In genomic region chrX:22135994-22136684, GRCh38 we compare ENCODE assay signal across 8 cellular contexts.
A peak's percentile ranks its signal among the peaks of the same experiment; 100 is the strongest.
DNase-seq lines count a peak whose midpoint lies in the region; ATAC-seq, FAIRE-seq and TF ChIP-seq lines count a peak whose summit lies in the region.

No MANE protein-coding gene starts in this region.

- TF ChIP-seq EP300 in gastroesophageal sphincter (IDR thresholded peaks at IDR 0.05) = no peak

- TF ChIP-seq CTCF in WERI-Rb-1 (IDR thresholded peaks at IDR 0.05; ENCODE audit: low read depth, low read length) = peak; percentile 53
- TF ChIP-seq CTCF in gastroesophageal sphincter (IDR thresholded peaks at IDR 0.05) = peak; percentile 44 to 83 (median 59)
- TF ChIP-seq CTCF in pancreas (IDR thresholded peaks at IDR 0.05) = peak; percentile 51 to 73 (median 60)

- TF ChIP-seq POLR2A in gastroesophageal sphincter (IDR thresholded peaks at IDR 0.05) = no peak

- in situ Hi-C loops in ACHN (cut with HindIII; ENCODE audit: low pct_ligation_motif_present, low pct_unique_long_range_greater_than_20kb, low sequenced_read_pairs) = no loop called here

- no peaks in the 10 kb centered on the region for H3K9me3 ChIP-seq in ES-I3 (ENCODE audit: control insufficient read depth, insufficient read depth, low read length)
- H3K9me3 ChIP-seq in WERI-Rb-1 (ENCODE audit: severe bottlenecking) = no peaks in the 10 kb centered on the region
- H3K9me3 ChIP-seq in gastroesophageal sphincter = no peaks in the 10 kb centered on the region
- H3K9me3 ChIP-seq in pancreas = no peaks in the 10 kb centered on the region

- DNase-seq in ACHN (peak; percentile 56), NCI-H1105 treated with DMSO at 0.1 percent for 48 hours (lab: John Stamatoyannopoulos, UW) (peak; percentile 54), WERI-Rb-1 (no peak), pancreas (peak in 3 of 6 donors; percentile 31 to 55 (median 33))

- H3K27me3 ChIP-seq in WERI-Rb-1 (ENCODE audit: insufficient read depth, low read depth, severe bottlenecking) = peaks cover 7% of the 10 kb centered on the region
- no peaks in the 10 kb centered on the region for H3K27me3 ChIP-seq in gastroesophageal sphincter
- H3K27me3 ChIP-seq in pancreas = peaks cover 0 to 3% (median 0%) of the 10 kb centered on the region in 4 donors

- H3K4me1 ChIP-seq in ES-I3 (ENCODE audit: insufficient read depth, low read length) (peaks cover 35% of the 10 kb centered on the region), gastroesophageal sphincter (peaks cover 0 to 28% (median 6%) of the 10 kb centered on the region in 3 donors), pancreas (peaks cover 0 to 3% (median 0%) of the 10 kb centered on the region in 3 donors)

- FAIRE-seq in pancreas (lab: Jason Lieb, UNC) = peak; percentile 81

- peak; percentile 39 for ATAC-seq in gastroesophageal sphincter
- peak; percentile 86 to 90 (median 88) for ATAC-seq in pancreas
- ATAC-seq in HG03565 (IDR thresholded peaks at IDR 0.05; ENCODE audit: unreplicated experiment) = no peak
- no peak for ATAC-seq in GM18519 (IDR thresholded peaks at IDR 0.05; ENCODE audit: low FRiP score, unreplicated experiment)

- intact Hi-C loops in pancreas (cut with DNase I) = loop anchor here in 1 of 3 donors (10.0 kb wide), 1 partner anchor 609 kb away; no protein-coding TSS in a partner anchor

- peak overlapping the region; percentile 15; the same call in 1 of the 2 replicates for H3K9ac ChIP-seq in ES-I3 (ENCODE audit: low read depth, low read length)

- H3K36me3 ChIP-seq in ES-I3 (ENCODE audit: insufficient read depth, low read length) = no peaks in the 10 kb centered on the region
- no peaks in the 10 kb centered on the region for H3K36me3 ChIP-seq in WERI-Rb-1
- no peaks in the 10 kb centered on the region for H3K36me3 ChIP-seq in gastroesophageal sphincter
- H3K36me3 ChIP-seq in pancreas = no peaks in the 10 kb centered on the region

- WGBS in gastroesophageal sphincter (ENCODE audit: low coverage in 1 of 2), 2 donors = 4 to 10% methylated on average over 8 to 9 of the region's 11 CpGs
- WGBS in pancreas, 2 donors = 15 to 16% methylated on average over 11 of the region's 11 CpGs

- H3K4me3 ChIP-seq in WERI-Rb-1 (ENCODE audit: low read depth, low read length) (no peak overlapping the region), gastroesophageal sphincter (no peak overlapping the region), pancreas (no peak overlapping the region)

- H3K27ac ChIP-seq in WERI-Rb-1 (no peak overlapping the region), gastroesophageal sphincter (peak overlapping the region; percentile 34 to 70 (median 66)), pancreas (peak overlapping the region in 2 of 4 donors; percentile 22 to 39)

Comparison
In these comparisons a context has a peak if more than half of its experiments do, and no peak if none do; other contexts are left out.
1. ATAC-seq: peak in gastroesophageal sphincter (single experiment) and pancreas (4 of 4); none in HG03565 (single experiment) and GM18519 (single experiment).
2. Peak in every context shown above with its lines, with median percentiles within 50 percentile points of each other: CTCF ChIP-seq.